Comparison of ENCODE assay signal across 29 cellular contexts in genomic region chr7:141526115-141526514, GRCh38. TPM values are rescaled to one million over a fixed set of nuclear protein-coding genes. Genes with fewer than 3 reads are reported as not detected.
DNase-seq lines count a peak whose midpoint lies in the region; ATAC-seq, FAIRE-seq and TF ChIP-seq lines count a peak whose summit lies in the region.
"Had no signal": no experiment of that assay in that cellular context is flagged by ENCODE, and none has a peak within 500 bp of the region (broad histone marks: within the 10 kb centered on the region; RNA-seq: fewer than 3 reads in every experiment).

No MANE protein-coding gene starts in this region.

- H3K4me3 ChIP-seq in SK-N-SH (ENCODE audit: low read depth in 2 of 2, low read length in 1 of 2) (no peak overlapping the region), A549 (no peak overlapping the region)
- H3K4me3 ChIP-seq: BLaER1; BLaER1 treated with 17β-estradiol and CSF1 and Interleukin-3, amounts not matched to agents 10 nM and 100 nM had no signal

- POLR2A ChIA-PET in SK-N-SH (lab: Yijun Ruan, JAX) (no interaction called here), A549 (lab: Yijun Ruan, JAX) (no interaction called here)

- H3K9me2 ChIP-seq in SK-N-SH = no peaks in the 10 kb centered on the region

- no peaks in the 10 kb centered on the region for H3K79me2 ChIP-seq in SK-N-SH (ENCODE audit: insufficient read depth)

- H2AFZ ChIP-seq in SK-N-SH (ENCODE audit: low read depth) = no peak overlapping the region

- no peak for TF ChIP-seq POLR2A in A549 (IDR thresholded peaks at IDR 0.05; ENCODE audit: low read length)

- no peaks in the 10 kb centered on the region for H3K4me1 ChIP-seq in SK-N-SH (ENCODE audit: control insufficient read depth in 1 of 2, insufficient read depth in 2 of 2, low read depth in 1 of 2, low read length in 1 of 2)
- H3K4me1 ChIP-seq in A549 = no peaks in the 10 kb centered on the region
- H3K4me1 ChIP-seq: BLaER1, Caco-2 had no signal

- CTCF ChIA-PET in SK-N-SH (lab: Yijun Ruan, JAX) (interaction anchor here (0.9 to 1.9 kb wide), 4 partner anchors 22 to 456 kb away, joined by 3 to 6 read pairs (median 4); no protein-coding TSS in a partner anchor), A549 (lab: Yijun Ruan, JAX) (no interaction called here)

- no peaks in the 10 kb centered on the region; the same call in 1 of the 2 replicates for H3K27me3 ChIP-seq in SK-N-SH (ENCODE audit: insufficient read depth)
- H3K27me3 ChIP-seq: BE2C; BLaER1; BLaER1 treated with 17β-estradiol and CSF1 and Interleukin-3, amounts not matched to agents 10 nM and 100 nM had no signal

- TF ChIP-seq CTCF in SK-N-SH (IDR thresholded peaks at IDR 0.05) (no peak), A549 (IDR thresholded peaks at IDR 0.05) (no peak)

- FAIRE-seq in A549 (lab: Jason Lieb, UNC) = no peak
- FAIRE-seq: A204.1, D721Med had no signal

- ATAC-seq in SK-N-SH treated with all-trans-retinoic acid at 6 μM for 48 hours (no peak; the same call in 2 of the 3 replicates), A549 (no peak)
- ATAC-seq: CD8-positive, alpha-beta T cell had no signal

- H3F3A ChIP-seq in SK-N-SH (replicated peaks; ENCODE audit: insufficient read depth) = no peaks in the 10 kb centered on the region

- no peak for TF ChIP-seq RAD21 in SK-N-SH (IDR thresholded peaks at IDR 0.05; ENCODE audit: low read length)
- no peak for TF ChIP-seq RAD21 in A549 (conservative IDR thresholded peaks at IDR 0.05 in 1 of 2, IDR thresholded peaks at IDR 0.05 in 1 of 2)

- H4K20me1 ChIP-seq in SK-N-SH (ENCODE audit: insufficient read depth) = no peaks in the 10 kb centered on the region
- H4K20me1 ChIP-seq: BLaER1; BLaER1 treated with 17β-estradiol and CSF1 and Interleukin-3, amounts not matched to agents 10 nM and 100 nM had no signal

- H3K36me3 ChIP-seq in SK-N-SH (replicated peaks in 1 of 2; ENCODE audit: control insufficient read depth in 1 of 2, insufficient read depth in 2 of 2, low read length in 1 of 2) = no peaks in the 10 kb centered on the region
- H3K36me3 ChIP-seq: BE2C; BLaER1; BLaER1 treated with 17β-estradiol and CSF1 and Interleukin-3, amounts not matched to agents 10 nM and 100 nM had no signal

- no peaks in the 10 kb centered on the region for H3K9me3 ChIP-seq in SK-N-SH
- no peaks in the 10 kb centered on the region for H3K9me3 ChIP-seq in A549
- H3K9me3 ChIP-seq: BE2C; BLaER1; BLaER1 treated with 17β-estradiol and CSF1 and Interleukin-3, amounts not matched to agents 10 nM and 100 nM; Caco-2 had no signal

- DNase-seq in SK-N-SH (no peak), A549 (ENCODE audit: low read depth in 1 of 2, low spot score in 1 of 2) (no peak), DMS79 treated with DMSO at 0.1 percent for 48 hours (lab: John Stamatoyannopoulos, UW) (no peak)
- DNase-seq: 8988T; ACHN; AML-193; BE2C; C1 segment of cervical spinal cord; Caco-2; Calu3; CD4-positive, alpha-beta memory T cell; CD4-positive, alpha-beta T cell; CD4-positive, CD25-positive, alpha-beta regulatory T cell; CD8-positive, alpha-beta memory T cell; CD8-positive, alpha-beta T cell; COR-L47; DMS 273 treated with DMSO at 0.1 percent for 48 hours; DMS153; DMS53; DMS79; DND-41; EL had no signal

- TF ChIP-seq EP300 in SK-N-SH (IDR thresholded peaks at IDR 0.05; ENCODE audit: borderline replicate concordance in 1 of 2, low read depth in 1 of 2, low read length in 1 of 2) (no peak), A549 (IDR thresholded peaks at IDR 0.05) (no peak)

- H3K4me2 ChIP-seq in SK-N-SH (no peak overlapping the region), A549 (no peak overlapping the region)
- H3K4me2 ChIP-seq: BLaER1; BLaER1 treated with 17β-estradiol and CSF1 and Interleukin-3, amounts not matched to agents 10 nM and 100 nM had no signal

- no peak overlapping the region for H3K9ac ChIP-seq in SK-N-SH
- H3K9ac ChIP-seq: BLaER1; BLaER1 treated with 17β-estradiol and CSF1 and Interleukin-3, amounts not matched to agents 10 nM and 100 nM had no signal

- H3K27ac ChIP-seq in SK-N-SH (ENCODE audit: low read depth in 2 of 2, low read length in 1 of 2) (no peak overlapping the region), A549 (no peak overlapping the region)
- H3K27ac ChIP-seq: 22Rv1; BLaER1; BLaER1 treated with 17β-estradiol and CSF1 and Interleukin-3, amounts not matched to agents 10 nM and 100 nM; C4-2B had no signal

TF ChIP-seq in SK-N-SH treated with all-trans-retinoic acid at 6 μM for 48 hours, 23 proteins besides CTCF, POLR2A, EP300 and RAD21:
- TF ChIP-seq TCF4 (CRISPR knock-in tag; IDR thresholded peaks at IDR 0.05; ENCODE audit: borderline replicate concordance) (peak; percentile 68), ZFP3 (CRISPR knock-in tag; IDR thresholded peaks at IDR 0.05) (no peak), ISL1 (CRISPR knock-in tag; IDR thresholded peaks at IDR 0.05) (peak; percentile 87)

TF ChIP-seq in SK-N-SH, 30 proteins besides CTCF, POLR2A, EP300 and RAD21:
- no peak for TF ChIP-seq YY1 (IDR thresholded peaks at IDR 0.05; ENCODE audit: low read depth)
- TF ChIP-seq GATA2 (CRISPR knock-in tag; IDR thresholded peaks at IDR 0.05) = no peak
- no peak for TF ChIP-seq SMC3 (IDR thresholded peaks at IDR 0.05; ENCODE audit: low read depth, low read length)
- no peak for TF ChIP-seq MAX (IDR thresholded peaks at IDR 0.05; ENCODE audit: low read depth)
- TF ChIP-seq RFX5 (IDR thresholded peaks at IDR 0.05; ENCODE audit: low read length) = no peak
- no peak for TF ChIP-seq POLR2AphosphoS5 (IDR thresholded peaks at IDR 0.05; ENCODE audit: low read depth, low read length)
- no peak for TF ChIP-seq IRF3 (IDR thresholded peaks at IDR 0.05; ENCODE audit: low read depth, low read length)
- TF ChIP-seq TEAD4 (IDR thresholded peaks at IDR 0.05; ENCODE audit: borderline replicate concordance, insufficient read depth) = no peak
- TF ChIP-seq FOSL2 (IDR thresholded peaks at IDR 0.05; ENCODE audit: borderline replicate concordance, low read depth) = no peak
- no peak for TF ChIP-seq NRF1 (IDR thresholded peaks at IDR 0.05; ENCODE audit: low read depth, low read length)
- no peak for TF ChIP-seq RXRA (IDR thresholded peaks at IDR 0.05; ENCODE audit: borderline replicate concordance, low read depth)
- no peak for TF ChIP-seq TAF1 (IDR thresholded peaks at IDR 0.05; ENCODE audit: borderline replicate concordance, low read depth, low read length)
- TF ChIP-seq MXI1 (IDR thresholded peaks at IDR 0.05; ENCODE audit: low read depth, low read length) = no peak

TF ChIP-seq in A549, 52 proteins besides CTCF, POLR2A, EP300 and RAD21:
- no peak for TF ChIP-seq PHF8 (IDR thresholded peaks at IDR 0.05; ENCODE audit: borderline replicate concordance, low read depth)
- TF ChIP-seq FOSL2 (IDR thresholded peaks at IDR 0.05) = no peak
- peak; percentile 43; the same call in 1 of the 2 replicates for TF ChIP-seq FOSL2 (CRISPR knock-in tag; IDR thresholded peaks at IDR 0.05)
TF ChIP-seq in A549: peak in this region for 1.

RNA-seq across cellular contexts. Expression of gene AGK, which starts 25.1 kb away (rescaled TPM):
- polyA plus RNA-seq in SK-N-SH (2012; rRNA removed) = 45.7 and 67.0 TPM in 2 replicates
- 59.4 and 65.7 TPM in 2 replicates for polyA plus RNA-seq in SK-N-SH (2012; cell fraction: cytosol; rRNA removed)
- polyA plus RNA-seq in SK-N-SH (2012; cell fraction: nucleus; rRNA removed) = 79.2 and 102 TPM in 2 replicates
- 60.8 and 63.5 TPM in 2 replicates for polyA plus RNA-seq in A549 (2011; rRNA removed)
- polyA plus RNA-seq in A549 (2012; cell fraction: cytosol; rRNA removed) = 32.7 and 33.8 TPM in 2 replicates
- 37.3 and 47.3 TPM in 2 replicates for polyA plus RNA-seq in A549 (2012; cell fraction: nucleus; rRNA removed)
- 29.6 to 36.2 TPM (median 30.4 TPM) in 3 replicates for polyA plus RNA-seq in A549 (2017; fragmentation: RNase III; extraction: RNeasy Plus Mini Kit Qiagen cat#74134 plus additional on column Dnase treatment)
- 33.6 and 37.4 TPM in 2 replicates for polyA minus RNA-seq in A549 (2011; rRNA and poly(A)+ RNA removed)
